Comparison of ENCODE assay signal across 8 cellular contexts in genomic region chr12:57842342-57843294, GRCh38. TPM values are rescaled to one million over a fixed set of nuclear protein-coding genes. Genes with fewer than 3 reads are reported as not detected.
A peak's percentile ranks its signal among the peaks of the same experiment; 100 is the strongest.
DNase-seq lines count a peak whose midpoint lies in the region; ATAC-seq and TF ChIP-seq lines count a peak whose summit lies in the region.

No MANE protein-coding gene starts in this region.

- H3K27ac Mint-ChIP-seq in progenitor cell of endocrine pancreas: peak overlapping the region; percentile 86
- H3K27ac Mint-ChIP-seq in activated CD8-positive, alpha-beta memory T cell treated with anti-CD3 and anti-CD28 coated beads, Interleukin-2, amount 10 ng/mL, durations not matched to agents 7 days and 5 days: no peak overlapping the region

- BruUV-seq in PC-9 (replicated peaks; lab: Mats Ljungman, UMichigan): TSS peak; percentile 10

- POLR2A ChIA-PET in PC-9 (lab: Charles Lee; ENCODE audit: unreplicated experiment): no interaction called here

- intact Hi-C loops in PC-9 (cut with micrococcal nuclease; ENCODE audit: unreplicated experiment): no loop called here

- no peaks in the 10 kb centered on the region for H3K27me3 ChIP-seq in PC-9 (ENCODE audit: insufficient read depth, low read depth)

- H3K36me3 Mint-ChIP-seq in progenitor cell of endocrine pancreas (ENCODE audit: insufficient read depth): no peaks in the 10 kb centered on the region
- H3K36me3 Mint-ChIP-seq in activated CD8-positive, alpha-beta memory T cell treated with anti-CD3 and anti-CD28 coated beads, Interleukin-2, amount 10 ng/mL, durations not matched to agents 7 days and 5 days: peaks cover 2% of the 10 kb centered on the region

- peaks cover 59% of the 10 kb centered on the region for H3K4me1 Mint-ChIP-seq in progenitor cell of endocrine pancreas (ENCODE audit: low read depth)
- peaks cover 65% of the 10 kb centered on the region for H3K4me1 Mint-ChIP-seq in activated CD8-positive, alpha-beta memory T cell treated with anti-CD3 and anti-CD28 coated beads, Interleukin-2, amount 10 ng/mL, durations not matched to agents 7 days and 5 days

- no peak overlapping the region for H2AFZ ChIP-seq in PC-9

- peaks cover 3% of the 10 kb centered on the region; the same call in 1 of the 2 replicates for H3K36me3 ChIP-seq in PC-9 (ENCODE audit: low read depth)

- no peak for TF ChIP-seq CTCF in PC-9 (conservative IDR thresholded peaks at IDR 0.05)
- no peak for TF ChIP-seq CTCF in progenitor cell of endocrine pancreas (IDR thresholded peaks at IDR 0.05; ENCODE audit: unreplicated experiment)

- no peak for ATAC-seq in activated CD8-positive, alpha-beta memory T cell treated with anti-CD3 and anti-CD28 coated beads, Interleukin-2, amount 10 ng/mL, durations not matched to agents 7 days and 5 days
- ATAC-seq in GM21515 (IDR thresholded peaks at IDR 0.05; ENCODE audit: unreplicated experiment) (no peak), GM19324 (IDR thresholded peaks at IDR 0.05; ENCODE audit: low FRiP score, unreplicated experiment) (no peak)

- H4K20me1 ChIP-seq in PC-9 (ENCODE audit: insufficient read depth): peaks cover 70% of the 10 kb centered on the region

- no peaks in the 10 kb centered on the region for H3K9me2 ChIP-seq in PC-9 (ENCODE audit: insufficient read depth)

- DNase-seq in EH (ENCODE audit: low read depth) (peak; percentile 52), PC-9 (no peak), progenitor cell of endocrine pancreas (ENCODE audit: low spot score, unreplicated experiment) (no peak), GM19238 (ENCODE audit: insufficient read length, low spot score) (no peak)
- DNase-seq in effector CD8-positive, alpha-beta T cell (lab: John Stamatoyannopoulos, UW): peak; percentile 8
- DNase-seq in activated CD8-positive, alpha-beta memory T cell treated with anti-CD3 and anti-CD28 coated beads, Interleukin-2, amount 10 ng/mL, durations not matched to agents 7 days and 5 days: no peak

- no peaks in the 10 kb centered on the region for H3F3A ChIP-seq in PC-9 (ENCODE audit: insufficient read depth, low read depth)

- CTCF ChIA-PET in PC-9 (lab: Charles Lee): no interaction called here
- CTCF ChIA-PET in activated CD8-positive, alpha-beta memory T cell treated with anti-CD3 and anti-CD28 coated beads, Interleukin-2, amount 10 ng/mL, durations not matched to agents 7 days and 5 days (lab: Charles Lee): interaction anchor here (0.7 to 6.4 kb wide), 5 partner anchors 10 to 86 kb away, joined by 3 to 44 read pairs (median 5); partner anchors contain the start of gene TSFM

- no peaks in the 10 kb centered on the region for H3K9me3 Mint-ChIP-seq in progenitor cell of endocrine pancreas (ENCODE audit: low read depth)
- H3K9me3 Mint-ChIP-seq in activated CD8-positive, alpha-beta memory T cell treated with anti-CD3 and anti-CD28 coated beads, Interleukin-2, amount 10 ng/mL, durations not matched to agents 7 days and 5 days (ENCODE audit: low read depth): no peaks in the 10 kb centered on the region

- H3K4me3 Mint-ChIP-seq in progenitor cell of endocrine pancreas (ENCODE audit: low read depth): peak overlapping the region; percentile 83
- no peak overlapping the region for H3K4me3 Mint-ChIP-seq in activated CD8-positive, alpha-beta memory T cell treated with anti-CD3 and anti-CD28 coated beads, Interleukin-2, amount 10 ng/mL, durations not matched to agents 7 days and 5 days

- peaks cover 87% of the 10 kb centered on the region for H3K79me2 ChIP-seq in PC-9 (ENCODE audit: low read depth)

- no peak overlapping the region for H3K4me2 ChIP-seq in PC-9

- no peaks in the 10 kb centered on the region for H3K9me3 ChIP-seq in PC-9 (ENCODE audit: insufficient read depth, low read depth)

- peaks cover 15% of the 10 kb centered on the region for H3K4me1 ChIP-seq in PC-9 (replicated peaks; ENCODE audit: insufficient read depth)

- no peak overlapping the region for H3K27ac ChIP-seq in PC-9

- no peak overlapping the region for H3K4me3 ChIP-seq in PC-9

- no peaks in the 10 kb centered on the region for H3K27me3 Mint-ChIP-seq in progenitor cell of endocrine pancreas
- peaks cover under 1% of the 10 kb centered on the region for H3K27me3 Mint-ChIP-seq in activated CD8-positive, alpha-beta memory T cell treated with anti-CD3 and anti-CD28 coated beads, Interleukin-2, amount 10 ng/mL, durations not matched to agents 7 days and 5 days

RNA-seq across cellular contexts. Expression of gene CTDSP2, which starts 3.9 kb away (rescaled TPM):
- total RNA-seq in PC-9 (2021) (102 and 107 TPM in 2 replicates), progenitor cell of endocrine pancreas (134 and 145 TPM in 2 replicates)
- 100 to 1,000 TPM in 1 of 2 experiments, 10 to 100 TPM in 1; 76.2 to 103 TPM for total RNA-seq in activated CD8-positive, alpha-beta memory T cell treated with anti-CD3 and anti-CD28 coated beads, Interleukin-2, amount 10 ng/mL, durations not matched to agents 7 days and 5 days

RNA-seq across cellular contexts. Expression of gene AVIL, which starts 24.1 kb away (rescaled TPM):
- total RNA-seq in PC-9 (2021): 1.6 and 3.0 TPM in 2 replicates
- total RNA-seq in progenitor cell of endocrine pancreas: 3.9 and 4.4 TPM in 2 replicates
- total RNA-seq in activated CD8-positive, alpha-beta memory T cell treated with anti-CD3 and anti-CD28 coated beads, Interleukin-2, amount 10 ng/mL, durations not matched to agents 7 days and 5 days: 1 to 10 TPM in 1 of 2 experiments, under 1 TPM in 1; 0.79 to 2.0 TPM

Comparison
In these comparisons a context has a peak if more than half of its experiments do, and no peak if none do; other contexts are left out.
1. DNase-seq: peak in EH (single experiment) and effector CD8-positive, alpha-beta T cell (single experiment); none in PC-9 (0 of 2), progenitor cell of endocrine pancreas (single experiment), GM19238 (single experiment) and activated CD8-positive, alpha-beta memory T cell treated with anti-CD3 and anti-CD28 coated beads, Interleukin-2, amount 10 ng/mL, durations not matched to agents 7 days and 5 days (single experiment).